8 cellular contexts compared by ENCODE assay signal in genomic region chr10:47552719-47553118, GRCh38. TPM values are rescaled to one million over a fixed set of nuclear protein-coding genes. Genes with fewer than 3 reads are reported as not detected.
DNase-seq lines count a peak whose midpoint lies in the region; ATAC-seq and TF ChIP-seq lines count a peak whose summit lies in the region.
"Not testable (repeated sequence)": the region's sequence is repeated elsewhere in the genome, so short reads cannot be mapped to it uniquely, and the experiment has no call there.

No MANE protein-coding gene starts in this region.

- not testable (repeated sequence) for H2AK5ac ChIP-seq in H9 (ENCODE audit: insufficient read length, low read length)

- WGBS in H9 (ENCODE audit: extremely low coverage, insufficient read length, low lambda C conversion rate): no CpG with 5 or more reads among the region's 7 CpGs

- not testable (repeated sequence) for H3K4ac ChIP-seq in H9 (ENCODE audit: low read depth, low read length)

- DNase-seq in EL (peak; percentile 79), KBM-7 (peak; percentile 50), T-cell (peak in 32 of 34 experiments; percentile 4 to 54 (median 27)), anterior cingulate cortex (lab: John Stamatoyannopoulos, UW) (peak in 42 of 58 donors; percentile 1 to 75 (median 22))
- not testable (repeated sequence) for DNase-seq in H9, Right ventricle myocardium superior
- DNase-seq in stimulated activated naive CD8-positive, alpha-beta T cell treated with anti-CD3 and anti-CD28 coated beads, Interleukin-15, amount 100 ng/mL, for 72 hours: peak; percentile 26 to 64

- not testable (repeated sequence) for H2BK120ac ChIP-seq in H9 (ENCODE audit: low read depth, low read length, poor library complexity, severe bottlenecking)

- H3K27ac Mint-ChIP-seq in H9: peak overlapping the region; percentile 74 to 96 (median 90); a peak in 5 of 7 replicates
- peak overlapping the region; percentile 97 to 98 for H3K27ac Mint-ChIP-seq in T-cell
- peak overlapping the region; percentile 93 to 97 for H3K27ac Mint-ChIP-seq in stimulated activated naive CD8-positive, alpha-beta T cell treated with anti-CD3 and anti-CD28 coated beads, Interleukin-15, amount 100 ng/mL, for 72 hours

- not testable (repeated sequence) for H3K79me1 ChIP-seq in H9 (ENCODE audit: insufficient read depth, low read depth, low read length, poor library complexity, severe bottlenecking)

- H2BK15ac ChIP-seq in H9 (ENCODE audit: low read depth, low read length): not testable (repeated sequence)

- H3K4me3 Mint-ChIP-seq in H9: peak overlapping the region; percentile 97 to 100
- H3K4me3 Mint-ChIP-seq in T-cell: peak overlapping the region; percentile 95 to 98 (median 96)
- H3K4me3 Mint-ChIP-seq in stimulated activated naive CD8-positive, alpha-beta T cell treated with anti-CD3 and anti-CD28 coated beads, Interleukin-15, amount 100 ng/mL, for 72 hours: peak overlapping the region; percentile 90 to 92

- not testable (repeated sequence) for H3K79me2 ChIP-seq in H9 (ENCODE audit: insufficient read depth, low read length); neural cell (replicated peaks; ENCODE audit: insufficient read depth, low read length)

- not testable (repeated sequence) for H4K20me1 ChIP-seq in H9 (ENCODE audit: control insufficient read depth, insufficient read depth, insufficient read length); neural cell (ENCODE audit: insufficient read depth)

- not testable (repeated sequence) for H3T11ph ChIP-seq in H9 (ENCODE audit: low read length)

- not testable (repeated sequence) for H3F3A ChIP-seq in neural cell (ENCODE audit: insufficient read depth, low read length, poor library complexity, severe bottlenecking)

- not testable (repeated sequence) for H3K14ac ChIP-seq in H9 (ENCODE audit: insufficient read depth, low read length)

- H2BK12ac ChIP-seq in H9 (ENCODE audit: insufficient read length, low read depth, low read length): not testable (repeated sequence)

- not testable (repeated sequence) for H3K4me1 Mint-ChIP-seq in H9; T-cell; stimulated activated naive CD8-positive, alpha-beta T cell treated with anti-CD3 and anti-CD28 coated beads, Interleukin-15, amount 100 ng/mL, for 72 hours

- not testable (repeated sequence) for TF ChIP-seq EP300 in neural cell (conservative IDR thresholded peaks at IDR 0.05; ENCODE audit: poor library complexity, severe bottlenecking)

- H3K4me1 ChIP-seq in H9 (ENCODE audit: insufficient read depth, low read length): not testable (repeated sequence)

- not testable (repeated sequence) for H4K5ac ChIP-seq in H9 (ENCODE audit: insufficient read length, low read depth, low read length)

- H3K18ac ChIP-seq in H9 (ENCODE audit: insufficient read length, low read depth, low read length): not testable (repeated sequence)

- not testable (repeated sequence) for H3K27me3 ChIP-seq in H9 (ENCODE audit: insufficient read depth, low read length); neural cell (ENCODE audit: insufficient read depth, low read depth, low read length)

- not testable (repeated sequence) for H3K27me3 Mint-ChIP-seq in H9 (ENCODE audit: low read depth); T-cell; stimulated activated naive CD8-positive, alpha-beta T cell treated with anti-CD3 and anti-CD28 coated beads, Interleukin-15, amount 100 ng/mL, for 72 hours

- intact Hi-C loops in Right ventricle myocardium superior (cut with DNase I): not testable (repeated sequence)

- TF ChIP-seq RAD21 in neural cell (conservative IDR thresholded peaks at IDR 0.05): peak; percentile 53

- H3K56ac ChIP-seq in H9 (ENCODE audit: insufficient read length, low read depth, low read length): not testable (repeated sequence)

- H3K9me2 ChIP-seq in neural cell (ENCODE audit: insufficient read depth, low read length): not testable (repeated sequence)

- not testable (repeated sequence) for H3K9me3 ChIP-seq in H9 (ENCODE audit: control insufficient read depth, low read depth, low read length); neural cell (ENCODE audit: low read length)

- H3K9ac ChIP-seq in H9 (ENCODE audit: extremely low read depth, insufficient read length, low read length): peak overlapping the region; percentile 19
- H3K9ac ChIP-seq in neural cell (ENCODE audit: low read length): peak overlapping the region; percentile 76

- POLR2A ChIA-PET in T-cell (lab: Charles Lee): interaction anchor here in 1 of 2 donors (0.6 kb wide), 1 partner anchor 49 kb away, joined by 4 read pairs; no protein-coding TSS in a partner anchor

- not testable (repeated sequence) for H3K9me3 Mint-ChIP-seq in H9; T-cell; stimulated activated naive CD8-positive, alpha-beta T cell treated with anti-CD3 and anti-CD28 coated beads, Interleukin-15, amount 100 ng/mL, for 72 hours

- CTCF ChIA-PET in T-cell (lab: Charles Lee): not testable (repeated sequence)

- H3K23ac ChIP-seq in H9 (ENCODE audit: insufficient read length, low read depth, low read length): not testable (repeated sequence)

- H4K91ac ChIP-seq in H9 (ENCODE audit: insufficient read length, low read depth, low read length): not testable (repeated sequence)

- H3K27ac ChIP-seq in H9 (ENCODE audit: insufficient read length, low read depth, low read length): not testable (repeated sequence)
- peak overlapping the region; percentile 77 for H3K27ac ChIP-seq in neural cell (ENCODE audit: low read length)

- not testable (repeated sequence) for TF ChIP-seq CTCF in H9 (conservative IDR thresholded peaks at IDR 0.05)
- peak; percentile 55 for TF ChIP-seq CTCF in neural cell (IDR thresholded peaks at IDR 0.05; ENCODE audit: poor library complexity, severe bottlenecking)

- in situ Hi-C loops in KBM-7 (cut with MboI; ENCODE audit: low pct_unique_long_range_greater_than_20kb, low sequenced_read_pairs): not testable (repeated sequence)

- H3K4me2 ChIP-seq in H9 (ENCODE audit: insufficient read depth, insufficient read length, low read length): peak overlapping the region; percentile 69
- not testable (repeated sequence) for H3K4me2 ChIP-seq in neural cell (ENCODE audit: low read length)

- H4K8ac ChIP-seq in H9 (replicated peaks; ENCODE audit: insufficient read length, low read depth, low read length): not testable (repeated sequence)

- H3K36me3 Mint-ChIP-seq in H9 (ENCODE audit: insufficient read depth in 1 of 3, low read depth in 3 of 3); T-cell: not testable (repeated sequence)

- peak; percentile 77 to 83 (median 79) for ATAC-seq in T-cell (replicated peaks in 1 of 4)
- peak; percentile 67 for ATAC-seq in Right ventricle myocardium superior (ENCODE audit: poor library complexity)
- peak; percentile 82 for ATAC-seq in stimulated activated naive CD8-positive, alpha-beta T cell treated with anti-CD3 and anti-CD28 coated beads, Interleukin-15, amount 100 ng/mL, for 72 hours

- H2BK20ac ChIP-seq in H9 (ENCODE audit: low read depth, low read length, poor library complexity, severe bottlenecking): not testable (repeated sequence)

- not testable (repeated sequence) for H3K23me2 ChIP-seq in H9 (ENCODE audit: insufficient read length, low read depth, low read length, poor library complexity, severe bottlenecking)

- not testable (repeated sequence) for H2AFZ ChIP-seq in H9 (ENCODE audit: low read length); neural cell (ENCODE audit: low read depth, low read length)

- peak overlapping the region; percentile 69 for H3K4me3 ChIP-seq in neural cell (ENCODE audit: low read length)

- H3K36me3 ChIP-seq in neural cell (ENCODE audit: insufficient read depth, low read length): not testable (repeated sequence)

- not testable (repeated sequence) for H2BK5ac ChIP-seq in H9 (ENCODE audit: insufficient read length, low read length)

TF ChIP-seq in neural cell, 6 proteins besides CTCF, POLR2A, EP300 and RAD21:
- TF ChIP-seq SMC3 (conservative IDR thresholded peaks at IDR 0.05; ENCODE audit: poor library complexity): peak; percentile 55

RNA-seq across cellular contexts. Expression of gene AGAP9, which starts 29.3 kb away (rescaled TPM):
- total RNA-seq in H9 (2021) (7.6 and 8.6 TPM in 2 replicates), T-cell (10 to 100 TPM in 1 of 5 donors, 1 to 10 TPM in 4; 7.3 to 13.1 (median 8.8) TPM), Right ventricle myocardium superior (1.3 TPM)
- polyA plus RNA-seq in neural cell: 12.0 and 14.5 TPM in 2 replicates
- polyA minus RNA-seq in neural cell: 7.5 and 8.7 TPM in 2 replicates
